In genomic region chr6:132614554-132614953, GRCh38 we compare ENCODE assay signal across 12 cellular contexts. TPM values are rescaled to one million over a fixed set of nuclear protein-coding genes. Genes with fewer than 3 reads are reported as not detected.
DNase-seq lines count a peak whose midpoint lies in the region; ATAC-seq and TF ChIP-seq lines count a peak whose summit lies in the region.
"Had no signal": no experiment of that assay in that cellular context is flagged by ENCODE, and none has a peak within 500 bp of the region (broad histone marks: within the 10 kb centered on the region; RNA-seq: fewer than 3 reads in every experiment).

No MANE protein-coding gene starts in this region.

- H3K36me3 Mint-ChIP-seq in Caco-2 (ENCODE audit: insufficient read depth, unreplicated experiment) = no peaks in the 10 kb centered on the region

- H3K4me1 ChIP-seq in Caco-2 (peaks cover 24% of the 10 kb centered on the region), PC-9 (replicated peaks; ENCODE audit: insufficient read depth) (peaks cover 22% of the 10 kb centered on the region), A673 (ENCODE audit: insufficient read depth, low read length, poor library complexity, severe bottlenecking) (no peaks in the 10 kb centered on the region), tibial artery (no peaks in the 10 kb centered on the region)
- H3K4me1 ChIP-seq: gastrocnemius medialis had no signal

- H3F3A ChIP-seq in PC-9 (ENCODE audit: insufficient read depth, low read depth) = peaks cover 7% of the 10 kb centered on the region; the same call in 1 of the 2 replicates

- H3K36me3 ChIP-seq in Caco-2 (ENCODE audit: control insufficient read depth, insufficient read depth, low read length) (no peaks in the 10 kb centered on the region), PC-9 (ENCODE audit: low read depth) (no peaks in the 10 kb centered on the region), A673 (ENCODE audit: insufficient read depth, low read length, poor library complexity, severe bottlenecking) (no peaks in the 10 kb centered on the region), tibial artery (no peaks in the 10 kb centered on the region)
- H3K36me3 ChIP-seq: gastrocnemius medialis had no signal

- H3K27me3 ChIP-seq in Caco-2 (replicated peaks; ENCODE audit: control insufficient read depth, insufficient read depth, low read length) (no peaks in the 10 kb centered on the region), PC-9 (ENCODE audit: insufficient read depth, low read depth) (no peaks in the 10 kb centered on the region), A673 (replicated peaks; ENCODE audit: insufficient read depth, low read depth, low read length, poor library complexity) (peaks cover 8% of the 10 kb centered on the region), tibial artery (no peaks in the 10 kb centered on the region)
- H3K27me3 ChIP-seq: gastrocnemius medialis had no signal

- no peaks in the 10 kb centered on the region for H3K9me2 ChIP-seq in PC-9 (ENCODE audit: insufficient read depth)

- intact Hi-C loops in Caco-2 (cut with micrococcal nuclease; ENCODE audit: unreplicated experiment) = no loop called here
- intact Hi-C loops in PC-9 (cut with micrococcal nuclease; ENCODE audit: unreplicated experiment) = no loop called here
- intact Hi-C loops in A673 (cut with micrococcal nuclease; ENCODE audit: unreplicated experiment) = no loop called here
- intact Hi-C loops in tibial artery (cut with DNase I; ENCODE audit: low total_unique reads) = no loop called here

- H4K20me1 ChIP-seq in PC-9 (ENCODE audit: insufficient read depth) = no peaks in the 10 kb centered on the region

- TF ChIP-seq CTCF in Caco-2 (IDR thresholded peaks at IDR 0.05; ENCODE audit: insufficient read depth in 1 of 2, low read depth in 1 of 2, low read length in 1 of 2, severe bottlenecking in 1 of 2, unreplicated experiment in 1 of 2) = no peak
- TF ChIP-seq CTCF in PC-9 (conservative IDR thresholded peaks at IDR 0.05) = no peak
- TF ChIP-seq CTCF in A673 (conservative IDR thresholded peaks at IDR 0.05; ENCODE audit: low read depth, low read length) = no peak
- no peak for TF ChIP-seq CTCF in tibial artery (IDR thresholded peaks at IDR 0.05)

- no peak overlapping the region for H3K4me3 Mint-ChIP-seq in Caco-2 (ENCODE audit: unreplicated experiment)

- BruUV-seq in Caco-2 (replicated peaks; lab: Mats Ljungman, UMichigan) (no TSS peak), PC-9 (replicated peaks; lab: Mats Ljungman, UMichigan) (no TSS peak), A673 (replicated peaks; lab: Mats Ljungman, UMichigan) (no TSS peak)

- H3K9me3 Mint-ChIP-seq in Caco-2 (ENCODE audit: unreplicated experiment) = no peaks in the 10 kb centered on the region

- H2AFZ ChIP-seq in PC-9 = peak overlapping the region; percentile 45

- H3K27ac ChIP-seq in PC-9 = peak overlapping the region; percentile 58
- no peak overlapping the region for H3K27ac ChIP-seq in A673 (ENCODE audit: low read depth, low read length, poor library complexity, severe bottlenecking)
- no peak overlapping the region for H3K27ac ChIP-seq in tibial artery
- H3K27ac ChIP-seq: gastrocnemius medialis, skin epidermis had no signal

- peak; percentile 54 for ATAC-seq in GM19463 (IDR thresholded peaks at IDR 0.05; ENCODE audit: unreplicated experiment)
- ATAC-seq: gastrocnemius medialis had no signal

- H3K9me3 ChIP-seq in Caco-2 (no peaks in the 10 kb centered on the region), PC-9 (ENCODE audit: insufficient read depth, low read depth) (0 out of 2 replicates have a peak, but pooled peaks cover 6% of the 10 kb centered on the region), A673 (ENCODE audit: low read depth, low read length, poor library complexity, severe bottlenecking) (no peaks in the 10 kb centered on the region), tibial artery (no peaks in the 10 kb centered on the region)
- H3K9me3 ChIP-seq: gastrocnemius medialis had no signal

- no peak for DNase-seq in Caco-2
- DNase-seq in PC-9 = peak; percentile 17 to 90
- DNase-seq in kidney tubule cell (ENCODE audit: low spot score) = peak; percentile 65
- no peak for DNase-seq in A673 (ENCODE audit: low spot score)
- DNase-seq in NCI-H1092 treated with DMSO at 0.1 percent for 48 hours (lab: John Stamatoyannopoulos, UW) = no peak
- DNase-seq in tibial artery = no peak
- no peak for DNase-seq in GF-D8 (lab: John Stamatoyannopoulos, UW)
- DNase-seq: activated CD4-positive, alpha-beta T cell treated with anti-CD3 and anti-CD28 coated beads, Interleukin-2, amount 50 U/mL, for 4 hours; gastrocnemius medialis; midbrain had no signal

- H3K27me3 Mint-ChIP-seq in Caco-2 (ENCODE audit: insufficient read depth, unreplicated experiment) = no peaks in the 10 kb centered on the region

- POLR2A ChIA-PET in Caco-2 (lab: Charles Lee) = no interaction called here
- POLR2A ChIA-PET in PC-9 (lab: Charles Lee; ENCODE audit: unreplicated experiment) = no interaction called here
- POLR2A ChIA-PET in A673 (lab: Charles Lee; ENCODE audit: low non-redundant PET) = no interaction called here

- no peak overlapping the region for H3K4me3 ChIP-seq in Caco-2 (ENCODE audit: low read depth, low read length)
- peak overlapping the region; percentile 25 for H3K4me3 ChIP-seq in PC-9
- H3K4me3 ChIP-seq in A673 (ENCODE audit: low read depth, low read length, poor library complexity, severe bottlenecking) = no peak overlapping the region
- no peak overlapping the region for H3K4me3 ChIP-seq in tibial artery
- H3K4me3 ChIP-seq: gastrocnemius medialis, skin epidermis had no signal

- CTCF ChIA-PET in Caco-2 (lab: Charles Lee) (no interaction called here), PC-9 (lab: Charles Lee) (interaction anchor here (0.6 kb wide), 1 partner anchor 168 kb away, joined by 7 read pairs; no protein-coding TSS in a partner anchor), A673 (lab: Charles Lee) (no interaction called here)

- peak overlapping the region; percentile 70 for H3K27ac Mint-ChIP-seq in Caco-2 (ENCODE audit: unreplicated experiment)

- H3K4me2 ChIP-seq in PC-9 = peak overlapping the region; percentile 54

- peaks cover 24% of the 10 kb centered on the region for H3K4me1 Mint-ChIP-seq in Caco-2 (ENCODE audit: low read depth, unreplicated experiment)

- no peaks in the 10 kb centered on the region for H3K79me2 ChIP-seq in PC-9 (ENCODE audit: low read depth)

RNA-seq across cellular contexts. Expression of gene TAAR2, which starts 9.5 kb away (rescaled TPM):
- total RNA-seq in Caco-2 (2022) (not detected in 2 replicates), PC-9 (2021) (not detected in 2 replicates), A673 (2021) (not detected in 2 replicates)
- total RNA-seq: gastrocnemius medialis had no signal

RNA-seq across cellular contexts. Expression of gene TAAR5, which starts 25.0 kb away (rescaled TPM):
- total RNA-seq in Caco-2 (2022) = not detected in 2 replicates
- total RNA-seq in PC-9 (2021) = not detected in 2 replicates
- not detected in 2 replicates for total RNA-seq in A673 (2021)
- total RNA-seq: gastrocnemius medialis had no signal

RNA-seq across cellular contexts. Expression of gene TAAR1, which starts 44.4 kb away (rescaled TPM):
- total RNA-seq in Caco-2 (2022) = not detected in 2 replicates
- not detected in 2 replicates for total RNA-seq in PC-9 (2021)
- not detected in 2 replicates for total RNA-seq in A673 (2021)
- total RNA-seq: gastrocnemius medialis had no signal

RNA-seq across cellular contexts. Expression of gene TAAR6, which starts 44.4 kb away (rescaled TPM):
- total RNA-seq in Caco-2 (2022) = not detected in 2 replicates
- not detected in 2 replicates for total RNA-seq in PC-9 (2021)
- not detected in 2 replicates for total RNA-seq in A673 (2021)
- total RNA-seq: gastrocnemius medialis had no signal

Comparison
In these comparisons a context has a peak if more than half of its experiments do, and no peak if none do; other contexts are left out.
1. DNase-seq: peak in PC-9 (2 of 2) and kidney tubule cell (single experiment); none in Caco-2 (0 of 2), A673 (single experiment), NCI-H1092 treated with DMSO at 0.1 percent for 48 hours (single experiment), tibial artery (0 of 2) and GF-D8 (single experiment).